13 cellular contexts compared by ENCODE assay signal in genomic region chr16:28910046-28911031, GRCh38. TPM values are rescaled to one million over a fixed set of nuclear protein-coding genes. Genes with fewer than 3 reads are reported as not detected.
DNase-seq lines count a peak whose midpoint lies in the region; ATAC-seq and TF ChIP-seq lines count a peak whose summit lies in the region.
"Had no signal": no experiment of that assay in that cellular context is flagged by ENCODE, and none has a peak within 500 bp of the region (broad histone marks: within the 10 kb centered on the region; RNA-seq: fewer than 3 reads in every experiment).

No MANE protein-coding gene starts in this region.

- H3K27ac ChIP-seq in RWPE2 (ENCODE audit: poor library complexity, severe bottlenecking) = no peak overlapping the region
- H3K27ac ChIP-seq: prostate gland, VCaP had no signal

- H3K27me3 Mint-ChIP-seq in IgD-negative memory B cell = no peaks in the 10 kb centered on the region

- ATAC-seq in RWPE2 (ENCODE audit: low read depth) = peak; percentile 64

- H3K36me3 Mint-ChIP-seq in IgD-negative memory B cell = peaks cover 3% of the 10 kb centered on the region

- H3K4me1 Mint-ChIP-seq in IgD-negative memory B cell = peaks cover 5 to 11% (median 7%) of the 10 kb centered on the region in 3 donors

- H3K27ac Mint-ChIP-seq in IgD-negative memory B cell = peak overlapping the region in 2 of 3 donors; percentile 83 to 93

- no peak for TF ChIP-seq CTCF in RWPE2 (IDR thresholded peaks at IDR 0.05; ENCODE audit: poor library complexity, severe bottlenecking)

- H3K4me3 Mint-ChIP-seq in IgD-negative memory B cell = peak overlapping the region in 3 of 4 donors; percentile 16 to 81 (median 78)

- H3K36me3 ChIP-seq in RWPE2 (ENCODE audit: low read depth) = peaks cover 8% of the 10 kb centered on the region; the same call in 1 of the 2 replicates

- no peaks in the 10 kb centered on the region for H3K27me3 ChIP-seq in RWPE2 (ENCODE audit: insufficient read depth, poor library complexity, severe bottlenecking)

- no peaks in the 10 kb centered on the region for H3K9me3 Mint-ChIP-seq in IgD-negative memory B cell

- DNase-seq in ELR (ENCODE audit: low read depth) (peak; percentile 47), RWPE2 (ENCODE audit: low spot score) (no peak), myocyte (ENCODE audit: low read depth) (peak; percentile 22), NOMO-1 treated with dmso at 0.1 percent for 144 hours (lab: John Stamatoyannopoulos, UW; ENCODE audit: unreplicated experiment) (no peak), COR-L47 (lab: John Stamatoyannopoulos, UW) (no peak), MV-4-11 (lab: John Stamatoyannopoulos, UW) (no peak)
- DNase-seq: activated effector memory CD4-positive, alpha-beta T cell treated with Interleukin-2 at 50 U/mL for 16 hours; OCI-M1 had no signal

- no peaks in the 10 kb centered on the region for H3K4me1 ChIP-seq in RWPE2 (ENCODE audit: insufficient read depth, poor library complexity, severe bottlenecking)
- H3K4me1 ChIP-seq: prostate gland had no signal

- no peaks in the 10 kb centered on the region for H3K9me3 ChIP-seq in RWPE2 (ENCODE audit: severe bottlenecking)
- H3K9me3 ChIP-seq: prostate gland had no signal

- no peak overlapping the region for H3K4me3 ChIP-seq in RWPE2 (ENCODE audit: severe bottlenecking)
- H3K4me3 ChIP-seq: lung, prostate gland had no signal

RNA-seq across cellular contexts. Expression of gene RABEP2, which starts 14.7 kb away (rescaled TPM):
- 31.7 TPM for polyA plus RNA-seq in IgD-negative memory B cell
- total RNA-seq in myocyte = 36.6 and 41.5 TPM in 2 replicates
- 15.0 TPM for polyA plus RNA-seq in myocyte (2012)

RNA-seq across cellular contexts. Expression of gene CD19, which starts 21.4 kb away (rescaled TPM):
- 185 TPM for polyA plus RNA-seq in IgD-negative memory B cell
- total RNA-seq in myocyte = not detected in 2 replicates
- not detected for polyA plus RNA-seq in myocyte (2012)
- total RNA-seq: glomerular endothelial cell had no signal

RNA-seq across cellular contexts. Expression of gene ATP2A1, which starts 32.1 kb away (rescaled TPM):
- polyA plus RNA-seq in IgD-negative memory B cell = not detected
- 103 and 120 TPM in 2 replicates for total RNA-seq in myocyte
- polyA plus RNA-seq in myocyte (2012) = 3.6 TPM

RNA-seq across cellular contexts. Expression of gene NFATC2IP, which starts 40.4 kb away (rescaled TPM):
- 29.6 TPM for polyA plus RNA-seq in IgD-negative memory B cell
- 15.0 and 17.9 TPM in 2 replicates for total RNA-seq in myocyte
- polyA plus RNA-seq in myocyte (2012) = 22.1 TPM

RNA-seq across cellular contexts. Expression of gene SH2B1, which starts 46.7 kb away (rescaled TPM):
- polyA plus RNA-seq in IgD-negative memory B cell = 5.2 TPM
- total RNA-seq in myocyte = 33.8 and 36.3 TPM in 2 replicates
- polyA plus RNA-seq in myocyte (2012) = 39.5 TPM

Comparison
In these comparisons a context has a peak if more than half of its experiments do, and no peak if none do; other contexts are left out.
1. DNase-seq: peak in ELR (single experiment) and myocyte (single experiment); none in RWPE2 (single experiment), NOMO-1 treated with dmso at 0.1 percent for 144 hours (single experiment), COR-L47 (single experiment) and MV-4-11 (single experiment).